In genomic region chr16:56775162-56775561, GRCh38 we compare ENCODE assay signal across 29 cellular contexts.
"Had no signal": no experiment of that assay in that cellular context is flagged by ENCODE, and none has a peak within 500 bp of the region (broad histone marks: within the 10 kb centered on the region; RNA-seq: fewer than 3 reads in every experiment).

No MANE protein-coding gene starts in this region.

- H3K9me3 Mint-ChIP-seq: memory B cell; naive B cell; natural killer cell treated with Interleukin-12 subunit alpha and Interleukin-12 subunit beta and Interleukin-15 and Interleukin-18, amount 100 ng/mL, for 72 hours; neural crest cell; stimulated activated memory B cell treated with anti-CD40 and anti-IgM and Interleukin-4, amounts not matched to agents 10 μg/mL and 1 μg/mL and 100 μg/mL, for 72 hours; type B pancreatic cell had no signal

- H3K27ac ChIP-seq: coronary artery, esophagus muscularis mucosa, foreskin keratinocyte, gastroesophageal sphincter, heart left ventricle, hepatocyte, parathyroid adenoma, testis, tibial artery had no signal

- H3K27me3 ChIP-seq: esophagus muscularis mucosa, foreskin keratinocyte, gastroesophageal sphincter, heart left ventricle, hepatocyte, testis, tibial artery had no signal

- ATAC-seq: foreskin keratinocyte; gastroesophageal sphincter; heart left ventricle; left lobe of liver; natural killer cell treated with Interleukin-12 subunit alpha and Interleukin-12 subunit beta and Interleukin-15 and Interleukin-18, amount 100 ng/mL, for 72 hours; sciatic nerve; stimulated activated memory B cell treated with anti-CD40 and anti-IgM and Interleukin-4, amounts not matched to agents 10 μg/mL and 1 μg/mL and 100 μg/mL, for 72 hours; stimulated activated naive CD8-positive, alpha-beta T cell treated with anti-CD3 and anti-CD28 coated beads, Interleukin-15, Interleukin-2, amounts not matched to agents 100 U/mL and 50 U/mL, for 24 hours had no signal

- H3K9ac ChIP-seq: parathyroid adenoma had no signal

- H3K27me3 Mint-ChIP-seq: memory B cell; naive B cell; natural killer cell treated with Interleukin-12 subunit alpha and Interleukin-12 subunit beta and Interleukin-15 and Interleukin-18, amount 100 ng/mL, for 72 hours; progenitor cell of endocrine pancreas; stimulated activated memory B cell treated with anti-CD40 and anti-IgM and Interleukin-4, amounts not matched to agents 10 μg/mL and 1 μg/mL and 100 μg/mL, for 72 hours; type B pancreatic cell had no signal

- H3K27ac Mint-ChIP-seq: memory B cell; naive B cell; natural killer cell treated with Interleukin-12 subunit alpha and Interleukin-12 subunit beta and Interleukin-15 and Interleukin-18, amount 100 ng/mL, for 72 hours; progenitor cell of endocrine pancreas; stimulated activated memory B cell treated with anti-CD40 and anti-IgM and Interleukin-4, amounts not matched to agents 10 μg/mL and 1 μg/mL and 100 μg/mL, for 72 hours; type B pancreatic cell had no signal

- H3K36me3 Mint-ChIP-seq: natural killer cell treated with Interleukin-12 subunit alpha and Interleukin-12 subunit beta and Interleukin-15 and Interleukin-18, amount 100 ng/mL, for 72 hours; type B pancreatic cell had no signal

- H3K4me1 ChIP-seq: parathyroid adenoma, testis had no signal

- H3K4me3 ChIP-seq: coronary artery, esophagus muscularis mucosa, gastroesophageal sphincter, heart left ventricle, hepatocyte, lung, smooth muscle cell, testis, tibial artery had no signal

- H3K4me2 ChIP-seq: hepatocyte, smooth muscle cell had no signal

- H3K4me3 Mint-ChIP-seq: memory B cell; naive B cell; natural killer cell treated with Interleukin-12 subunit alpha and Interleukin-12 subunit beta and Interleukin-15 and Interleukin-18, amount 100 ng/mL, for 72 hours; neural crest cell; stimulated activated memory B cell treated with anti-CD40 and anti-IgM and Interleukin-4, amounts not matched to agents 10 μg/mL and 1 μg/mL and 100 μg/mL, for 72 hours; type B pancreatic cell had no signal

- H3K9me3 ChIP-seq: esophagus muscularis mucosa, gastroesophageal sphincter, heart left ventricle, testis, tibial artery had no signal

- DNase-seq: dermis blood vessel endothelial cell; effector memory CD4-positive, alpha-beta T cell; foreskin keratinocyte; heart left ventricle; kidney; naive B cell; stimulated activated CD4-positive, alpha-beta T cell treated with anti-CD3 and anti-CD28 coated beads, Interleukin-12 subunit alpha, Interleukin-12 subunit beta, amount 100 ng/mL, for 4 hours; stimulated activated CD4-positive, alpha-beta T cell treated with anti-CD3 and anti-CD28 coated beads, Interleukin-1b, Interleukin-23, amount 100 ng/mL, for 48 hours; stimulated activated CD4-positive, alpha-beta T cell treated with anti-CD3 and anti-CD28 coated beads, Interleukin-4, amount 100 ng/mL, for 24 hours; stimulated activated naive CD8-positive, alpha-beta T cell treated with anti-CD3 and anti-CD28 coated beads, Interleukin-15, Interleukin-2, amounts not matched to agents 100 U/mL and 50 U/mL, for 24 hours; substantia nigra; testis; tibial artery had no signal

- H2AFZ ChIP-seq: hepatocyte, parathyroid adenoma had no signal

- FAIRE-seq: endothelial cell of umbilical vein, kidney had no signal

- H3K36me3 ChIP-seq: esophagus muscularis mucosa, gastroesophageal sphincter, heart left ventricle, tibial artery had no signal

- H3K79me2 ChIP-seq: parathyroid adenoma had no signal
